8 cellular contexts compared by ENCODE assay signal in the genomic region with DNA sequence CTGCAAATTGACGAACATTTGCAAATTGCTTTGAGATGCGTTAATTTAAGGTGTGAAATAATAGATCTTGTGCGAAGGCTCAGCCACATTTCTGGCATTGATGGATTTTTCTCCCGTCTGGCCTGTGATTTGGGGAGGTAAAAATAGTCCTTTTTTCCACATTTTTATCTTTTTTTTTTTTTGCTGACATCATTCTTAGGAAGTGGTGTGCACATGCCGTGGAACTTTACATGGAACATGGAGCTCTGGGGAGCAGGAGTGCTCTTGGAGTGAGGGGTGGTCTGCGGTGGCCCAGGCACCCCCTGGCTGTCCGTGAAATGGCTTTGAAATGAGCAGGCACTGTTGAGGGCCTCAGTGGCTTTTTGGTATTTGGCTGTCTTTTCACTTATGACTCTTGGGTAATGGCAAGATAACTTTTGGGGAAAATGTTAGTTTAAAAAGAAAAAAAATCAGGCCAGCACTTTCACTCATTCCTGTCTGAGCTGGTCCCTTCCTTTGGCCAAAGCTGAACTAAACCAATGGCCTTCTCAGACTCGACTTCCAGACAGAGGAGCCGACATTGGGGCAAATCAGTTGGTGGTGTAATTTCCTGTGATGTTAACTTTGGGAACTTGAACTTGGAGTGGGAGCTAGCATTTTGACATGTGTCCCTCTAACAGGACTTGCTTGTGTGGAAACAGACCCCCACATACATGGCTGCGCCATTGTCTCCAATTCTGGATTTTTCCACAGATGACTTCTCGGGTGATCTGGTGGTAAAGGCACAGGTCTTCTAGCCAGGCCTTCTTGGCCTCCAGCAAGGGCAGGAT. TPM values are rescaled to one million over a fixed set of nuclear protein-coding genes. Genes with fewer than 3 reads are reported as not detected.
DNase-seq lines count a peak whose midpoint lies in the region; ATAC-seq, FAIRE-seq and TF ChIP-seq lines count a peak whose summit lies in the region.

No MANE protein-coding gene starts in this region.

- peak overlapping the region; percentile 72 to 77 for H3K4me3 Mint-ChIP-seq in stimulated activated naive B cell treated with anti-CD40 and anti-IgM and Interleukin-4, amounts not matched to agents 10 μg/mL and 1 μg/mL and 100 μg/mL, for 72 hours

- FAIRE-seq in K562 (lab: Jason Lieb, UNC) = no peak

- H3K4me2 ChIP-seq in HCT116 (ENCODE audit: low read length) (peak overlapping the region; percentile 48), K562 (ENCODE audit: insufficient read depth, low read length) (no peak overlapping the region)

- CTCF ChIA-PET in HCT116 (lab: Charles Lee) = no interaction called here
- CTCF ChIA-PET in K562 (lab: Yijun Ruan, JAX; ENCODE audit: low intra/inter-chr PET ratio) = no interaction called here

- H3K36me3 Mint-ChIP-seq in stimulated activated naive B cell treated with anti-CD40 and anti-IgM and Interleukin-4, amounts not matched to agents 10 μg/mL and 1 μg/mL and 100 μg/mL, for 72 hours = peaks cover 14 to 42% of the 10 kb centered on the region in 2 donors

- 70% methylated on average over 11 of the region's 11 CpGs for WGBS in K562 (ENCODE audit: insufficient coverage, low coverage, missing lambda C conversion rate)

- no peak for TF ChIP-seq POLR2A in HCT116 (IDR thresholded peaks at IDR 0.05; ENCODE audit: borderline replicate concordance, extremely low read depth, insufficient read depth, insufficient read length)
- no peak for TF ChIP-seq POLR2A in K562 (conservative IDR thresholded peaks at IDR 0.05)

- POLR2A ChIA-PET in HCT116 (lab: Charles Lee) (no interaction called here), K562 (lab: Yijun Ruan, JAX) (no interaction called here)

- in situ Hi-C loops in K562 (cut with MboI) = loop anchor here (5.0 kb wide), 1 partner anchor 55 kb away; no protein-coding TSS in a partner anchor

- H3K36me3 ChIP-seq in HCT116 (ENCODE audit: control insufficient read depth in 1 of 2, insufficient read depth in 2 of 2, low read length in 2 of 2) (no peaks in the 10 kb centered on the region), K562 (ENCODE audit: control insufficient read depth, insufficient read depth, low read length) (no peaks in the 10 kb centered on the region; the same call in 2 of the 3 replicates), lower lobe of right lung (peaks cover 11% of the 10 kb centered on the region)

- peaks cover 52 to 93% of the 10 kb centered on the region in 2 donors for H3K4me1 Mint-ChIP-seq in stimulated activated naive B cell treated with anti-CD40 and anti-IgM and Interleukin-4, amounts not matched to agents 10 μg/mL and 1 μg/mL and 100 μg/mL, for 72 hours

- peaks cover 6% of the 10 kb centered on the region; the same call in 1 of the 2 replicates for H4K20me1 ChIP-seq in HCT116 (ENCODE audit: insufficient read depth)
- H4K20me1 ChIP-seq in K562 (replicated peaks; ENCODE audit: control insufficient read depth, insufficient read depth, low read length) = peaks cover 12% of the 10 kb centered on the region; the same call in 1 of the 2 replicates

- no peak overlapping the region for H3K27ac ChIP-seq in HCT116 (ENCODE audit: low read depth, low read length)
- no peak overlapping the region for H3K27ac ChIP-seq in K562 (ENCODE audit: extremely low read depth, low read depth, low read length)
- H3K27ac ChIP-seq in lower lobe of right lung = peak overlapping the region; percentile 92

- H3K27me3 ChIP-seq in HCT116 (ENCODE audit: insufficient read depth, low read length) (no peaks in the 10 kb centered on the region), K562 (ENCODE audit: control insufficient read depth in 2 of 2, insufficient read depth in 2 of 2, low read length in 2 of 2) (peaks cover 0 to 5% of the 10 kb centered on the region in 2 experiments; a peak in 3 of 5 replicates), lower lobe of right lung (ENCODE audit: low read depth) (no peaks in the 10 kb centered on the region)

- peaks cover 24 to 48% of the 10 kb centered on the region in 2 experiments for H3K4me1 ChIP-seq in HCT116 (ENCODE audit: control insufficient read depth in 1 of 2, insufficient read depth in 2 of 2, low read length in 2 of 2)
- H3K4me1 ChIP-seq in K562 (replicated peaks in 1 of 2; ENCODE audit: control insufficient read depth in 2 of 2, insufficient read depth in 2 of 2, low read length in 2 of 2) = peaks cover 19 to 24% of the 10 kb centered on the region in 2 experiments; a peak in 4 of 5 replicates
- H3K4me1 ChIP-seq in lower lobe of right lung = peaks cover 76% of the 10 kb centered on the region

- BruUV-seq in HCT116 (replicated peaks; lab: Mats Ljungman, UMichigan) = no TSS peak
- BruUV-seq in K562 (replicated peaks; lab: Mats Ljungman, UMichigan) = no TSS peak

- TF ChIP-seq EP300 in K562 (IDR thresholded peaks at IDR 0.05; ENCODE audit: low read length) = no peak

- RAD21 ChIA-PET in HCT116 (lab: Charles Lee; ENCODE audit: low non-redundant PET in 1 of 2, low total read pairs in 2 of 2, uncharacterized antibody in 2 of 2, unreplicated experiment in 2 of 2) = no interaction called here

- DNase-seq in HCT116 (ENCODE audit: low read depth, low spot score) (no peak), K562 (ENCODE audit: extremely low read depth in 1 of 4, low spot score in 3 of 4) (no peak), lower lobe of right lung (no peak), NCI-H526 (lab: John Stamatoyannopoulos, UW) (no peak), SKM-1 (lab: John Stamatoyannopoulos, UW; ENCODE audit: unreplicated experiment) (no peak), globus pallidus (ENCODE audit: low spot score) (no peak)
- DNase-seq in stimulated activated naive B cell treated with anti-CD40 and anti-IgM and Interleukin-4, amounts not matched to agents 10 μg/mL and 1 μg/mL and 100 μg/mL, for 72 hours = no peak

- H3K4me3 ChIP-seq in HCT116 (replicated peaks in 1 of 2; ENCODE audit: low read depth in 1 of 2, low read length in 2 of 2) = no peak overlapping the region
- no peak overlapping the region for H3K4me3 ChIP-seq in K562
- H3K4me3 ChIP-seq in lower lobe of right lung = peak overlapping the region; percentile 31

- peak overlapping the region; percentile 67 for H3K27ac Mint-ChIP-seq in stimulated activated naive B cell treated with anti-CD40 and anti-IgM and Interleukin-4, amounts not matched to agents 10 μg/mL and 1 μg/mL and 100 μg/mL, for 72 hours

- H3K9me2 ChIP-seq in HCT116 (ENCODE audit: insufficient read depth) = no peaks in the 10 kb centered on the region

- H3K27me3 Mint-ChIP-seq in stimulated activated naive B cell treated with anti-CD40 and anti-IgM and Interleukin-4, amounts not matched to agents 10 μg/mL and 1 μg/mL and 100 μg/mL, for 72 hours = no peaks in the 10 kb centered on the region

- H3K79me2 ChIP-seq in HCT116 (ENCODE audit: insufficient read depth, low read length) (peaks cover 85% of the 10 kb centered on the region), K562 (ENCODE audit: control insufficient read depth, insufficient read depth, low read length) (peaks cover 27% of the 10 kb centered on the region)

- intact Hi-C loops in HCT116 (cut with micrococcal nuclease) = no loop called here
- intact Hi-C loops in K562 (cut with micrococcal nuclease) = no loop called here
- intact Hi-C loops in lower lobe of right lung (cut with DNase I) = no loop called here

- H3K9ac ChIP-seq in HCT116 (ENCODE audit: low read length) = 0 out of 2 replicates have a peak overlapping the region, but pooled peaks have one; percentile 19
- no peak overlapping the region for H3K9ac ChIP-seq in K562 (ENCODE audit: insufficient read depth in 1 of 2, low read depth in 2 of 2, low read length in 2 of 2)

- no peaks in the 10 kb centered on the region for H3K9me1 ChIP-seq in K562 (ENCODE audit: control insufficient read depth, insufficient read depth, low read length)

- no peak for TF ChIP-seq RAD21 in HCT116 (IDR thresholded peaks at IDR 0.05; ENCODE audit: low read depth)
- TF ChIP-seq RAD21 in K562 (CRISPR knock-in tag; conservative IDR thresholded peaks at IDR 0.05 in 1 of 2, IDR thresholded peaks at IDR 0.05 in 1 of 2) = no peak

- ATAC-seq in HCT116 (no peak), K562 (no peak), lower lobe of right lung (no peak), GM21528 (IDR thresholded peaks at IDR 0.05; ENCODE audit: low FRiP score, unreplicated experiment) (no peak)
- ATAC-seq in stimulated activated naive B cell treated with anti-CD40 and anti-IgM and Interleukin-4, amounts not matched to agents 10 μg/mL and 1 μg/mL and 100 μg/mL, for 72 hours (replicated peaks) = no peak

- TF ChIP-seq CTCF in HCT116 (IDR thresholded peaks at IDR 0.05 in 2 of 3, conservative IDR thresholded peaks at IDR 0.05 in 1 of 3; ENCODE audit: borderline replicate concordance in 1 of 3, insufficient read depth in 1 of 3, low read depth in 2 of 3, low read length in 2 of 3) (no peak), K562 (IDR thresholded peaks at IDR 0.05 in 2 of 3, conservative IDR thresholded peaks at IDR 0.05 in 1 of 3; ENCODE audit: insufficient read depth in 2 of 3, low read depth in 1 of 3, low read length in 3 of 3) (no peak), lower lobe of right lung (IDR thresholded peaks at IDR 0.05) (no peak)

- no peak overlapping the region for H2AFZ ChIP-seq in HCT116 (ENCODE audit: low read depth, low read length, poor library complexity, severe bottlenecking)
- H2AFZ ChIP-seq in K562 (ENCODE audit: low read depth, low read length) = no peak overlapping the region

- H3K9me3 Mint-ChIP-seq in stimulated activated naive B cell treated with anti-CD40 and anti-IgM and Interleukin-4, amounts not matched to agents 10 μg/mL and 1 μg/mL and 100 μg/mL, for 72 hours = no peaks in the 10 kb centered on the region

- H3K9me3 ChIP-seq in HCT116 (ENCODE audit: control insufficient read depth in 1 of 2, insufficient read depth in 1 of 2, low read depth in 1 of 2, low read length in 2 of 2) = no peaks in the 10 kb centered on the region
- no peaks in the 10 kb centered on the region for H3K9me3 ChIP-seq in K562 (replicated peaks; ENCODE audit: control insufficient read depth, insufficient read depth, low read depth, low read length)
- no peaks in the 10 kb centered on the region for H3K9me3 ChIP-seq in lower lobe of right lung

RNA-seq across cellular contexts. Expression of gene NEK6, which starts 4.2 kb away (rescaled TPM):
- total RNA-seq in HCT116 (2021; ENCODE audit: unreplicated experiment) (40.8 TPM), K562 (2014; rRNA removed) (8.0 and 11.4 TPM in 2 replicates), K562 (2014; rRNA removed; fragmentation: Illumina TruSeq; extraction: Trizol) (6.1 and 6.9 TPM in 2 replicates), K562 (2015; rRNA removed; fragmentation: Illumina TruSeq; extraction: Trizol) (7.9 and 8.4 TPM in 2 replicates), K562 (2021) (19.0 and 19.7 TPM in 2 replicates), lower lobe of right lung (125 TPM)
- polyA plus RNA-seq in HCT116 (2012) = 55.8 and 65.2 TPM in 2 replicates
- total RNA-seq in K562 (2011; cell fraction: chromatin; rRNA removed; ENCODE audit: low replicate concordance) = 11.0 and 26.4 TPM in 2 replicates
- total RNA-seq in K562 (2011; cell fraction: nucleolus; rRNA removed) = 6.4 and 7.7 TPM in 2 replicates
- 8.4 and 9.9 TPM in 2 replicates for total RNA-seq in K562 (2011; cell fraction: nucleoplasm; rRNA removed)
- polyA plus RNA-seq in K562 (2011; rRNA removed) (12.1 and 27.8 TPM in 2 replicates), K562 (2014; fragmentation: Illumina TruSeq; extraction: Trizol) (12.5 and 12.9 TPM in 2 replicates), K562 (2014; fragmentation: Nextera tagmentation; extraction: Ambion mirVana) (1 to 10 TPM; 3.1 to 3.5 TPM), K562 (2014; rRNA removed) (9.5 and 13.1 TPM in 2 replicates)
- 20.4 and 25.6 TPM in 2 replicates for polyA plus RNA-seq in K562 (2011; cell fraction: cytosol; rRNA removed)
- polyA plus RNA-seq in K562 (2011; cell fraction: nucleus; rRNA removed) = 13.6 and 24.6 TPM in 2 replicates
- polyA plus RNA-seq in K562 (2012) = 8.5 and 12.5 TPM in 2 replicates
- 24.9 and 49.3 TPM in 2 replicates for polyA minus RNA-seq in K562 (2011; rRNA and poly(A)+ RNA removed)
- polyA minus RNA-seq in K562 (2011; cell fraction: cytosol; rRNA and poly(A)+ RNA removed) = 10.0 and 18.9 TPM in 2 replicates
- polyA minus RNA-seq in K562 (2011; cell fraction: nucleus; rRNA and poly(A)+ RNA removed) = 4.8 and 27.3 TPM in 2 replicates
